In the genomic region with DNA sequence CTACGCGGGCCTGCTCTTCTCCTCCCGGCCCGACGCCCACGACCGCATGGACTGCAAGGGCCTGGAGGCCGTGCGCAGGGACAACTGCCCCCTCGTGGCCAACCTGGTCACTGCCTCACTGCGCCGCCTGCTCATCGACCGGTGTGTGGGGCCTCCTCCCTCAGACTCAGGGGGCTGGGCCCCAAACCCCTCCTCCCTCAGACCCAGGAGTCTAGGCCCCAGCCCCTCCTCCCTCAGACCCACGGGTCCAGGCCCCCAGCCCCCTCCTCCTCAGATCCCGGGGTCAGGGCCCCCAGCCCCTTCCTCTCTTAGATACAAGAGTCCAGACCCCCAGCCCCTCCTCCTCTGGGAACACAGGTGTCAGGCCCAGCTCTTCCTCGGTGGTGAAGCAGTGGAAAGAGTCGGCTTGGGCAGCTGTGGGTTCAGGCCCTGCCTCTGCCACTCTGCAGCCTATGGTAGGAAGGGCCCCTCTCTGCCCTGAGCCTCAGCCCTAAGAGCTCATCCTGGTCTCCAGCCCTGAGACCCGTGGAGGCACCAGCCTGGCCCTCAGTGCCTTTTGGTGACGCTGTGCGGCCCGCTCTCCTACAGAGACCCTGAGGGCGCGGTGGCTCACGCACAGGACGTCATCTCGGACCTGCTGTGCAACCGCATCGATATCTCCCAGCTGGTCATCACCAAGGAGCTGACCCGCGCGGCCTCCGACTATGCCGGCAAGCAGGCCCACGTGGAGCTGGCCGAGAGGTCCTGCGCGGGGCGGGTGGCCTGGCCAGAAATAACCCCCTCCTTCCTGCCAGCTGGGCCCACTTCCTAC, we compare ENCODE assay signal across 9 cellular contexts. TPM values are rescaled to one million over a fixed set of nuclear protein-coding genes. Genes with fewer than 3 reads are reported as not detected.
DNase-seq lines count a peak whose midpoint lies in the region; ATAC-seq, FAIRE-seq and TF ChIP-seq lines count a peak whose summit lies in the region.
"Had no signal": no experiment of that assay in that cellular context is flagged by ENCODE, and none has a peak within 500 bp of the region (broad histone marks: within the 10 kb centered on the region; RNA-seq: fewer than 3 reads in every experiment).

No MANE protein-coding gene starts in this region.

- H4K20me1 ChIP-seq in OCI-LY7 (ENCODE audit: insufficient read depth, low read length): no peaks in the 10 kb centered on the region

- no peak overlapping the region for H3K27ac Mint-ChIP-seq in HFFc6
- no peak overlapping the region for H3K27ac Mint-ChIP-seq in activated T-helper 1 cell treated with anti-CD3 and anti-CD28 coated beads, Interleukin-12 subunit alpha, Interleukin-12 subunit beta, Interleukin-2, Interleukin-4 antibody, amounts not matched to agents 30 ng/mL and 10 ng/mL and 1 ng/mL, durations not matched to agents 14 hours and 24 hours and 36 hours

- H3K4me3 ChIP-seq in OCI-LY7 (ENCODE audit: low read depth, low read length, poor library complexity, severe bottlenecking) (peak overlapping the region; percentile 60), fibroblast of the aortic adventitia (ENCODE audit: low read depth, low read length) (no peak overlapping the region), thyroid gland (replicated peaks in 1 of 3) (no peak overlapping the region)

- H3K36me3 ChIP-seq in OCI-LY7 (ENCODE audit: insufficient read depth, low read length) (peaks cover 60% of the 10 kb centered on the region), thyroid gland (no peaks in the 10 kb centered on the region)

- peaks cover 20% of the 10 kb centered on the region for H3K79me2 ChIP-seq in OCI-LY7 (ENCODE audit: insufficient read depth, low read depth, low read length)

- H3K4me2 ChIP-seq in OCI-LY7 (ENCODE audit: low read length): peak overlapping the region; percentile 81

- no peaks in the 10 kb centered on the region for H3K9me3 Mint-ChIP-seq in HFFc6
- H3K9me3 Mint-ChIP-seq in activated T-helper 1 cell treated with anti-CD3 and anti-CD28 coated beads, Interleukin-12 subunit alpha, Interleukin-12 subunit beta, Interleukin-2, Interleukin-4 antibody, amounts not matched to agents 30 ng/mL and 10 ng/mL and 1 ng/mL, durations not matched to agents 14 hours and 24 hours and 36 hours: no peaks in the 10 kb centered on the region

- POLR2A ChIA-PET in OCI-LY7 (lab: Charles Lee): interaction anchor here (0.6 to 0.9 kb wide), 3 partner anchors 38 to 48 kb away, joined by 3 read pairs; no protein-coding TSS in a partner anchor

- CTCF ChIA-PET in OCI-LY7 (lab: Charles Lee; ENCODE audit: unreplicated experiment): interaction anchor here (0.5 to 1.1 kb wide), 2 partner anchors 34 to 74 kb away, joined by 3 to 4 read pairs; no protein-coding TSS in a partner anchor

- H3K9me2 ChIP-seq in OCI-LY7 (ENCODE audit: insufficient read depth, low read length): no peaks in the 10 kb centered on the region

- peaks cover 13% of the 10 kb centered on the region for H3K27me3 ChIP-seq in thyroid gland

- no peaks in the 10 kb centered on the region for H3K9me3 ChIP-seq in OCI-LY7 (ENCODE audit: low read length)
- H3K9me3 ChIP-seq in thyroid gland: no peaks in the 10 kb centered on the region

- ATAC-seq in omental fat pad (ENCODE audit: low FRiP score): peak; percentile 82
- no peak for ATAC-seq in HG03378 (IDR thresholded peaks at IDR 0.05; ENCODE audit: unreplicated experiment)

- peaks cover 4% of the 10 kb centered on the region for H3K27me3 Mint-ChIP-seq in HFFc6 (ENCODE audit: insufficient read depth)
- H3K27me3 Mint-ChIP-seq in activated T-helper 1 cell treated with anti-CD3 and anti-CD28 coated beads, Interleukin-12 subunit alpha, Interleukin-12 subunit beta, Interleukin-2, Interleukin-4 antibody, amounts not matched to agents 30 ng/mL and 10 ng/mL and 1 ng/mL, durations not matched to agents 14 hours and 24 hours and 36 hours (ENCODE audit: insufficient read depth): peaks cover 2% of the 10 kb centered on the region

- intact Hi-C loops in OCI-LY7 (cut with micrococcal nuclease; ENCODE audit: unreplicated experiment): loop anchor here (1.0 to 2.0 kb wide), 4 partner anchors 19 to 46 kb away; a partner anchor contains a TSS
- intact Hi-C loops in activated T-helper 1 cell treated with anti-CD3 and anti-CD28 coated beads, Interleukin-12 subunit alpha, Interleukin-12 subunit beta, Interleukin-2, Interleukin-4 antibody, amounts not matched to agents 30 ng/mL and 10 ng/mL and 1 ng/mL, durations not matched to agents 14 hours and 24 hours and 36 hours (cut with micrococcal nuclease): loop anchor here (1.0 kb wide), 2 partner anchors 47 to 58 kb away; no protein-coding TSS in a partner anchor
- intact Hi-C loops in thyroid gland (cut with DNase I): loop anchor here (5.0 kb wide), 1 partner anchor 53 kb away; no protein-coding TSS in a partner anchor

- H3K36me3 Mint-ChIP-seq in HFFc6 (ENCODE audit: low read depth): peaks cover 11% of the 10 kb centered on the region; the same call in 1 of the 2 replicates
- peaks cover 13% of the 10 kb centered on the region for H3K36me3 Mint-ChIP-seq in activated T-helper 1 cell treated with anti-CD3 and anti-CD28 coated beads, Interleukin-12 subunit alpha, Interleukin-12 subunit beta, Interleukin-2, Interleukin-4 antibody, amounts not matched to agents 30 ng/mL and 10 ng/mL and 1 ng/mL, durations not matched to agents 14 hours and 24 hours and 36 hours (ENCODE audit: low read depth)

- H2AFZ ChIP-seq in OCI-LY7 (ENCODE audit: low read length): no peak overlapping the region

- DNase-seq in HFFc6: peak; percentile 9
- DNase-seq in OCI-LY7 (ENCODE audit: low spot score): peak; percentile 89
- peak; percentile 56 for DNase-seq in activated T-helper 1 cell treated with anti-CD3 and anti-CD28 coated beads, Interleukin-12 subunit alpha, Interleukin-12 subunit beta, Interleukin-2, Interleukin-4 antibody, amounts not matched to agents 30 ng/mL and 10 ng/mL and 1 ng/mL, durations not matched to agents 14 hours and 24 hours and 36 hours (ENCODE audit: low spot score)
- peak; percentile 63 for DNase-seq in fibroblast of the aortic adventitia (ENCODE audit: low read depth)
- peak; percentile 72 for DNase-seq in omental fat pad (ENCODE audit: low spot score)
- peak; percentile 74 to 76 for DNase-seq in thyroid gland

- TF ChIP-seq CTCF in HFFc6 (IDR thresholded peaks at IDR 0.05) (peak; percentile 83), OCI-LY7 (conservative IDR thresholded peaks at IDR 0.05; ENCODE audit: low read length) (peak; percentile 90), fibroblast of the aortic adventitia (IDR thresholded peaks at IDR 0.05; ENCODE audit: insufficient read depth, low read length) (peak; percentile 89), omental fat pad (IDR thresholded peaks at IDR 0.05) (peak in 1 of 3 donors; percentile 69), thyroid gland (IDR thresholded peaks at IDR 0.05) (peak; percentile 68 to 95 (median 74))

- FAIRE-seq in G401.6 (lab: Jason Lieb, UNC): peak; percentile 85
- FAIRE-seq: colon had no signal

- H3K4me3 Mint-ChIP-seq in HFFc6: no peak overlapping the region
- no peak overlapping the region for H3K4me3 Mint-ChIP-seq in activated T-helper 1 cell treated with anti-CD3 and anti-CD28 coated beads, Interleukin-12 subunit alpha, Interleukin-12 subunit beta, Interleukin-2, Interleukin-4 antibody, amounts not matched to agents 30 ng/mL and 10 ng/mL and 1 ng/mL, durations not matched to agents 14 hours and 24 hours and 36 hours

- peaks cover 6% of the 10 kb centered on the region for H3K4me1 Mint-ChIP-seq in HFFc6 (ENCODE audit: low read depth)
- peaks cover 9% of the 10 kb centered on the region for H3K4me1 Mint-ChIP-seq in activated T-helper 1 cell treated with anti-CD3 and anti-CD28 coated beads, Interleukin-12 subunit alpha, Interleukin-12 subunit beta, Interleukin-2, Interleukin-4 antibody, amounts not matched to agents 30 ng/mL and 10 ng/mL and 1 ng/mL, durations not matched to agents 14 hours and 24 hours and 36 hours (ENCODE audit: low read depth)

- BruUV-seq in OCI-LY7 (replicated peaks; lab: Mats Ljungman, UMichigan): no TSS peak

- 44 to 45% methylated on average over 17 to 30 of the region's 39 CpGs for WGBS in thyroid gland, 2 donors

- H3K27ac ChIP-seq in OCI-LY7 (ENCODE audit: low read depth, low read length, poor library complexity, severe bottlenecking): peak overlapping the region; percentile 98
- H3K27ac ChIP-seq in thyroid gland: no peak overlapping the region

- H3K4me1 ChIP-seq in OCI-LY7 (ENCODE audit: insufficient read depth, low read length, poor library complexity, severe bottlenecking) (peaks cover 44% of the 10 kb centered on the region), thyroid gland (peaks cover 0 to 6% of the 10 kb centered on the region in 2 donors)

- TF ChIP-seq POLR2A in thyroid gland (IDR thresholded peaks at IDR 0.05): no peak

RNA-seq across cellular contexts. Expression of a gene that starts 3.7 kb away (rescaled TPM):
- total RNA-seq in HFFc6 (2021; fragmentation: NEBNext Ultra II Directional; extraction: Animal tissue kit (Norgen Biotek cat#: 25700)): not detected
- 122 and 145 TPM in 2 replicates for total RNA-seq in OCI-LY7 (2014; rRNA removed; shearing (Covaris generic))
- 99.4 and 101 TPM in 2 replicates for total RNA-seq in OCI-LY7 (2022)
- 1.3 TPM in 2 replicates for total RNA-seq in activated T-helper 1 cell treated with anti-CD3 and anti-CD28 coated beads, Interleukin-12 subunit alpha, Interleukin-12 subunit beta, Interleukin-2, Interleukin-4 antibody, amounts not matched to agents 30 ng/mL and 10 ng/mL and 1 ng/mL, durations not matched to agents 14 hours and 24 hours and 36 hours
- not detected in 2 replicates for total RNA-seq in fibroblast of the aortic adventitia (ENCODE audit: low replicate concordance)
- total RNA-seq in omental fat pad: under 1 TPM in 1 of 4 donors, not detected in 3; 0.37 TPM
- total RNA-seq in thyroid gland: not detected

RNA-seq across cellular contexts. Expression of a gene that starts 17.6 kb away (rescaled TPM):
- total RNA-seq in HFFc6 (2021; fragmentation: NEBNext Ultra II Directional; extraction: Animal tissue kit (Norgen Biotek cat#: 25700)): not detected
- total RNA-seq in OCI-LY7 (2014; rRNA removed; shearing (Covaris generic)): 10.6 and 15.4 TPM in 2 replicates
- total RNA-seq in OCI-LY7 (2022) (22.2 and 28.2 TPM in 2 replicates), fibroblast of the aortic adventitia (ENCODE audit: low replicate concordance) (not detected in 2 replicates), omental fat pad (under 1 TPM in 2 of 4 donors, not detected in 2; 0.09 to 0.12 TPM), thyroid gland (under 1 TPM in 1 of 4 donors, not detected in 3; 0.13 TPM)
- 0.22 and 0.47 TPM in 2 replicates for total RNA-seq in activated T-helper 1 cell treated with anti-CD3 and anti-CD28 coated beads, Interleukin-12 subunit alpha, Interleukin-12 subunit beta, Interleukin-2, Interleukin-4 antibody, amounts not matched to agents 30 ng/mL and 10 ng/mL and 1 ng/mL, durations not matched to agents 14 hours and 24 hours and 36 hours

RNA-seq across cellular contexts. Expression of a gene that starts 30.9 kb away (rescaled TPM):
- total RNA-seq in HFFc6 (2021; fragmentation: NEBNext Ultra II Directional; extraction: Animal tissue kit (Norgen Biotek cat#: 25700)): 10 to 100 TPM; 21.7 to 37.8 (median 33.7) TPM
- 147 and 233 TPM in 2 replicates for total RNA-seq in OCI-LY7 (2014; rRNA removed; shearing (Covaris generic))
- 119 and 127 TPM in 2 replicates for total RNA-seq in OCI-LY7 (2022)
- total RNA-seq in activated T-helper 1 cell treated with anti-CD3 and anti-CD28 coated beads, Interleukin-12 subunit alpha, Interleukin-12 subunit beta, Interleukin-2, Interleukin-4 antibody, amounts not matched to agents 30 ng/mL and 10 ng/mL and 1 ng/mL, durations not matched to agents 14 hours and 24 hours and 36 hours: 171 and 178 TPM in 2 replicates
- total RNA-seq in fibroblast of the aortic adventitia (ENCODE audit: low replicate concordance): 8.8 and 29.3 TPM in 2 replicates
- 10 to 100 TPM; 10.0 to 17.2 (median 11.7) TPM for total RNA-seq in omental fat pad
- total RNA-seq in thyroid gland: 10 to 100 TPM; 12.9 to 27.5 (median 19.0) TPM

RNA-seq across cellular contexts. Expression of a gene that starts 38.8 kb away (rescaled TPM):
- total RNA-seq in HFFc6 (2021; fragmentation: NEBNext Ultra II Directional; extraction: Animal tissue kit (Norgen Biotek cat#: 25700)): 10 to 100 TPM; 66.6 to 76.0 (median 70.1) TPM
- total RNA-seq in OCI-LY7 (2014; rRNA removed; shearing (Covaris generic)): 52.8 and 65.7 TPM in 2 replicates
- 41.2 and 53.1 TPM in 2 replicates for total RNA-seq in OCI-LY7 (2022)
- 84.3 and 84.8 TPM in 2 replicates for total RNA-seq in activated T-helper 1 cell treated with anti-CD3 and anti-CD28 coated beads, Interleukin-12 subunit alpha, Interleukin-12 subunit beta, Interleukin-2, Interleukin-4 antibody, amounts not matched to agents 30 ng/mL and 10 ng/mL and 1 ng/mL, durations not matched to agents 14 hours and 24 hours and 36 hours
- total RNA-seq in fibroblast of the aortic adventitia (ENCODE audit: low replicate concordance): 47.7 and 59.7 TPM in 2 replicates
- total RNA-seq in omental fat pad: 10 to 100 TPM; 73.5 to 93.5 (median 82.0) TPM
- 100 to 1,000 TPM in 2 of 4 donors, 10 to 100 TPM in 2; 76.4 to 114 (median 100) TPM for total RNA-seq in thyroid gland

RNA-seq across cellular contexts. Expression of a gene that starts 49.6 kb away (rescaled TPM):
- under 1 TPM in 4 of 6 experiments, not detected in 2; 0.12 to 0.66 (median 0.41) TPM for total RNA-seq in HFFc6 (2021; fragmentation: NEBNext Ultra II Directional; extraction: Animal tissue kit (Norgen Biotek cat#: 25700))
- 2.6 and 5.7 TPM in 2 replicates for total RNA-seq in OCI-LY7 (2014; rRNA removed; shearing (Covaris generic))
- total RNA-seq in OCI-LY7 (2022): 15.7 and 30.1 TPM in 2 replicates
- total RNA-seq in activated T-helper 1 cell treated with anti-CD3 and anti-CD28 coated beads, Interleukin-12 subunit alpha, Interleukin-12 subunit beta, Interleukin-2, Interleukin-4 antibody, amounts not matched to agents 30 ng/mL and 10 ng/mL and 1 ng/mL, durations not matched to agents 14 hours and 24 hours and 36 hours: 15.8 and 16.4 TPM in 2 replicates
- not detected in 2 replicates for total RNA-seq in fibroblast of the aortic adventitia (ENCODE audit: low replicate concordance)
- total RNA-seq in omental fat pad: 1 to 10 TPM in 2 of 4 donors, not detected in 2; 1.3 TPM
- 1 to 10 TPM in 2 of 4 donors, under 1 TPM in 2; 0.46 to 3.4 (median 1.5) TPM for total RNA-seq in thyroid gland

Comparison
In these comparisons a context has a peak if more than half of its experiments do, and no peak if none do; other contexts are left out.
1. DNase-seq: peak in every context shown above with its lines; median percentile 89 in OCI-LY7; 75 in thyroid gland; 72 in omental fat pad; 63 in fibroblast of the aortic adventitia; 56 in activated T-helper 1 cell treated with anti-CD3 and anti-CD28 coated beads, Interleukin-12 subunit alpha, Interleukin-12 subunit beta, Interleukin-2, Interleukin-4 antibody, amounts not matched to agents 30 ng/mL and 10 ng/mL and 1 ng/mL, durations not matched to agents 14 hours and 24 hours and 36 hours; 9 in HFFc6.
2. RNA of a gene that starts 3.7 kb away (total RNA-seq): 99.4 to 145 TPM in OCI-LY7; 1.3 TPM in activated T-helper 1 cell treated with anti-CD3 and anti-CD28 coated beads, Interleukin-12 subunit alpha, Interleukin-12 subunit beta, Interleukin-2, Interleukin-4 antibody, amounts not matched to agents 30 ng/mL and 10 ng/mL and 1 ng/mL, durations not matched to agents 14 hours and 24 hours and 36 hours, 0.37 TPM in omental fat pad, not detected in HFFc6, not detected in fibroblast of the aortic adventitia and not detected in thyroid gland; every median in the first group is over 10 times any median in the second.